17 cellular contexts compared by ENCODE assay signal in the genomic region with DNA sequence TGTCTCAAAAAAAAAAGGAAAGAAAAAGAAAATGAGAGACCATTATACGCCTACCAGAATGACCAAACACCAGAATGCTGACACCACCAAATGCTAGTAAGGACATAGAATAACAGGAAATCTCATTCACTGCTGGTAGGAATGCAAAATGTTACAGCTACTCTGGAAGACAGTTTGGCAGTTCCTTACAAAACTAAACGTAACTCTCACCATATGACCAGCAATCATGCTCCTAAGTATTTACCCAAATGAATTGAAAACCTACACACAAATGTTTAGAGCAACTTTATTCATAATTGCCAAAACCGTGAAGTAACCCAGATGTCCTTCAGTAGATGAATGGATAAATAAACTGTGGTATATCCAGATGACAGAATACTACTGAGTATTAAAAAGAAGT. TPM values are rescaled to one million over a fixed set of nuclear protein-coding genes. Genes with fewer than 3 reads are reported as not detected.
DNase-seq lines count a peak whose midpoint lies in the region; ATAC-seq, FAIRE-seq and TF ChIP-seq lines count a peak whose summit lies in the region.
"Had no signal": no experiment of that assay in that cellular context is flagged by ENCODE, and none has a peak within 500 bp of the region (broad histone marks: within the 10 kb centered on the region; RNA-seq: fewer than 3 reads in every experiment).

No MANE protein-coding gene starts in this region.

- CTCF ChIA-PET in HepG2 (lab: Yijun Ruan, JAX; ENCODE audit: low intra/inter-chr PET ratio, low total read pairs), result no interaction called here

- intact Hi-C loops in dorsolateral prefrontal cortex (cut with DNase I), result no loop called here
- intact Hi-C loops in HepG2 (cut with micrococcal nuclease; ENCODE audit: unreplicated experiment), result no loop called here

- peaks cover 67% of the 10 kb centered on the region for H4K20me1 ChIP-seq in HepG2 (ENCODE audit: insufficient read depth, low read length)

- POLR2A ChIA-PET in HepG2 (lab: Yijun Ruan, JAX), result no interaction called here

- H3K27ac Mint-ChIP-seq in type B pancreatic cell, result peak overlapping the region; percentile 7
- H3K27ac Mint-ChIP-seq: activated naive CD8-positive, alpha-beta T cell treated with anti-CD3 and anti-CD28 coated beads, Interleukin-2, amount 10 ng/mL, durations not matched to agents 7 days and 5 days; CD4-positive, alpha-beta T cell; progenitor cell of endocrine pancreas had no signal

- H3K4me1 Mint-ChIP-seq in type B pancreatic cell (ENCODE audit: unreplicated experiment), result peaks cover 35% of the 10 kb centered on the region

- no TSS peak for BruUV-seq in HepG2 (replicated peaks; lab: Mats Ljungman, UMichigan)

- ATAC-seq in HepG2 (no peak), HG02642 (IDR thresholded peaks at IDR 0.05; ENCODE audit: poor library complexity, unreplicated experiment) (no peak)

- H3K9ac ChIP-seq in HepG2 (ENCODE audit: insufficient read depth, low read depth, low read length), result no peak overlapping the region

- in situ Hi-C loops in HepG2 (cut with HindIII; ENCODE audit: extremely low pct_ligation_motif_present, low pct_unique_long_range_greater_than_20kb), result no loop called here

- peaks cover 86% of the 10 kb centered on the region for H3K4me1 ChIP-seq in HepG2 (ENCODE audit: insufficient read depth, low read length)
- H3K4me1 ChIP-seq: SJCRH30 had no signal

- peaks cover 11 to 43% of the 10 kb centered on the region in 2 experiments for H3K36me3 ChIP-seq in HepG2 (replicated peaks in 1 of 2; ENCODE audit: control insufficient read depth in 1 of 2, insufficient read depth in 2 of 2, low read length in 2 of 2)
- H3K36me3 ChIP-seq: SJCRH30 had no signal

- no peak for TF ChIP-seq EP300 in HepG2 (IDR thresholded peaks at IDR 0.05; ENCODE audit: low read depth in 2 of 2, low read length in 2 of 2)
- no peak for TF ChIP-seq EP300 in HepG2 (CRISPR knock-in tag; IDR thresholded peaks at IDR 0.05; ENCODE audit: borderline replicate concordance)

- 0 out of 4 replicates have a peak, but pooled peaks of 1 of the 2 experiments have one; percentile 9 for TF ChIP-seq POLR2A in HepG2 (IDR thresholded peaks at IDR 0.05; ENCODE audit: insufficient read depth in 1 of 2, low read depth in 2 of 2, low read length in 2 of 2)

- H3K27me3 ChIP-seq in dorsolateral prefrontal cortex, result no peaks in the 10 kb centered on the region
- no peaks in the 10 kb centered on the region for H3K27me3 ChIP-seq in HepG2 (ENCODE audit: control insufficient read depth in 1 of 2, insufficient read depth in 2 of 2, low read length in 2 of 2)
- H3K27me3 ChIP-seq: SJCRH30 had no signal

- WGBS in HepG2 (ENCODE audit: low lambda C conversion rate), result 94% methylated on average over 3 of the region's 3 CpGs

- no peak for TF ChIP-seq RAD21 in HepG2 (CRISPR knock-in tag; IDR thresholded peaks at IDR 0.05)

- no peaks in the 10 kb centered on the region for H3K9me3 ChIP-seq in HepG2 (ENCODE audit: low read length)
- H3K9me3 ChIP-seq: SJCRH30 had no signal

- no peaks in the 10 kb centered on the region for H3K9me3 Mint-ChIP-seq in type B pancreatic cell
- H3K9me3 Mint-ChIP-seq: activated naive CD8-positive, alpha-beta T cell treated with anti-CD3 and anti-CD28 coated beads, Interleukin-2, amount 10 ng/mL, durations not matched to agents 7 days and 5 days; CD4-positive, alpha-beta T cell had no signal

- no peak overlapping the region for H3K4me3 Mint-ChIP-seq in type B pancreatic cell
- H3K4me3 Mint-ChIP-seq: activated naive CD8-positive, alpha-beta T cell treated with anti-CD3 and anti-CD28 coated beads, Interleukin-2, amount 10 ng/mL, durations not matched to agents 7 days and 5 days; CD4-positive, alpha-beta T cell had no signal

- H3K4me2 ChIP-seq in HepG2 (ENCODE audit: low read depth, low read length), result no peak overlapping the region

- peak overlapping the region in 46 of 59 donors; percentile 1 to 99 (median 47) for H3K27ac ChIP-seq in dorsolateral prefrontal cortex
- no peak overlapping the region for H3K27ac ChIP-seq in HepG2 (ENCODE audit: extremely low read length, insufficient read depth, low read length)
- H3K27ac ChIP-seq: SJCRH30 had no signal

- FAIRE-seq in HepG2 (lab: Jason Lieb, UNC), result no peak
- FAIRE-seq: H1 had no signal

- H3K79me2 ChIP-seq in HepG2 (ENCODE audit: insufficient read depth, low read length), result peaks cover 94% of the 10 kb centered on the region

- TF ChIP-seq CTCF in dorsolateral prefrontal cortex (IDR thresholded peaks at IDR 0.05 in 54 of 56, conservative IDR thresholded peaks at IDR 0.05 in 2 of 56; ENCODE audit: low read depth in 1 of 56, partially characterized antibody in 56 of 56) (no peak), HepG2 (CRISPR knock-in tag; IDR thresholded peaks at IDR 0.05) (no peak), type B pancreatic cell (conservative IDR thresholded peaks at IDR 0.05) (no peak)

- peaks cover 14% of the 10 kb centered on the region for H3K36me3 Mint-ChIP-seq in type B pancreatic cell

- DNase-seq in RPMI8226 (peak; percentile 24), dorsolateral prefrontal cortex (no peak), HepG2 (ENCODE audit: low spot score) (no peak), type B pancreatic cell (ENCODE audit: extremely low spot score, unreplicated experiment) (no peak), epidermal melanocyte (ENCODE audit: insufficient read length, low spot score) (no peak)
- DNase-seq in activated CD4-positive, alpha-beta T cell treated with anti-CD3 and anti-CD28 coated beads, Interleukin-2, amount 50 U/mL, for 4 hours, result no peak
- DNase-seq: activated CD4-positive, alpha-beta T cell treated with anti-CD3 and anti-CD28 coated beads for 4 hours; activated naive CD8-positive, alpha-beta T cell treated with anti-CD3 and anti-CD28 coated beads, Interleukin-2, amount 10 ng/mL, durations not matched to agents 7 days and 5 days; activated T-cell treated with anti-CD3 and anti-CD28 coated beads, Interleukin-2, amount 50 U/mL, for 1 hour; caudate nucleus; CD4-positive, alpha-beta T cell; NCI-H187; NCI-H446 treated with DMSO at 0.1 percent for 48 hours; SJCRH30 had no signal

- H3K4me3 ChIP-seq in dorsolateral prefrontal cortex (no peak overlapping the region), HepG2 (replicated peaks in 1 of 3; ENCODE audit: insufficient read depth in 1 of 3, low read depth in 2 of 3, low read length in 3 of 3) (no peak overlapping the region)
- H3K4me3 ChIP-seq: SJCRH30 had no signal

- no peaks in the 10 kb centered on the region for H3K27me3 Mint-ChIP-seq in type B pancreatic cell
- H3K27me3 Mint-ChIP-seq: activated naive CD8-positive, alpha-beta T cell treated with anti-CD3 and anti-CD28 coated beads, Interleukin-2, amount 10 ng/mL, durations not matched to agents 7 days and 5 days; CD4-positive, alpha-beta T cell; progenitor cell of endocrine pancreas had no signal

- H2AFZ ChIP-seq in HepG2 (ENCODE audit: low read length), result no peak overlapping the region

TF ChIP-seq in HepG2, 621 proteins besides CTCF, POLR2A, EP300 and RAD21 (continues in another document):
- no peak for TF ChIP-seq ELF4 (CRISPR knock-in tag; IDR thresholded peaks at IDR 0.05; ENCODE audit: borderline replicate concordance)
- TF ChIP-seq ZNF468 (CRISPR knock-in tag; IDR thresholded peaks at IDR 0.05), result no peak
- TF ChIP-seq, protein P1, sequence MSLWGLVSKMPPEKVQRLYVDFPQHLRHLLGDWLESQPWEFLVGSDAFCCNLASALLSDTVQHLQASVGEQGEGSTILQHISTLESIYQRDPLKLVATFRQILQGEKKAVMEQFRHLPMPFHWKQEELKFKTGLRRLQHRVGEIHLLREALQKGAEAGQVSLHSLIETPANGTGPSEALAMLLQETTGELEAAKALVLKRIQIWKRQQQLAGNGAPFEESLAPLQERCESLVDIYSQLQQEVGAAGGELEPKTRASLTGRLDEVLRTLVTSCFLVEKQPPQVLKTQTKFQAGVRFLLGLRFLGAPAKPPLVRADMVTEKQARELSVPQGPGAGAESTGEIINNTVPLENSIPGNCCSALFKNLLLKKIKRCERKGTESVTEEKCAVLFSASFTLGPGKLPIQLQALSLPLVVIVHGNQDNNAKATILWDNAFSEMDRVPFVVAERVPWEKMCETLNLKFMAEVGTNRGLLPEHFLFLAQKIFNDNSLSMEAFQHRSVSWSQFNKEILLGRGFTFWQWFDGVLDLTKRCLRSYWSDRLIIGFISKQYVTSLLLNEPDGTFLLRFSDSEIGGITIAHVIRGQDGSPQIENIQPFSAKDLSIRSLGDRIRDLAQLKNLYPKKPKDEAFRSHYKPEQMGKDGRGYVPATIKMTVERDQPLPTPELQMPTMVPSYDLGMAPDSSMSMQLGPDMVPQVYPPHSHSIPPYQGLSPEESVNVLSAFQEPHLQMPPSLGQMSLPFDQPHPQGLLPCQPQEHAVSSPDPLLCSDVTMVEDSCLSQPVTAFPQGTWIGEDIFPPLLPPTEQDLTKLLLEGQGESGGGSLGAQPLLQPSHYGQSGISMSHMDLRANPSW (CRISPR knock-in tag; IDR thresholded peaks at IDR 0.05; ENCODE audit: borderline replicate concordance), result no peak
- TF ChIP-seq REXO4 (CRISPR knock-in tag; IDR thresholded peaks at IDR 0.05; ENCODE audit: borderline replicate concordance), result no peak
- no peak for TF ChIP-seq SMAD3 (CRISPR knock-in tag; IDR thresholded peaks at IDR 0.05)

RNA-seq across cellular contexts. Expression of a gene that starts 7.2 kb away (rescaled TPM):
- total RNA-seq in dorsolateral prefrontal cortex, result 100 to 1,000 TPM in 25 of 120 experiments, 10 to 100 TPM in 95; 56.6 to 150 (median 86.1) TPM
- 83.6 and 92.7 TPM in 2 replicates for total RNA-seq in HepG2 (2016; rRNA removed; fragmentation: Illumina TruSeq; extraction: Trizol)
- 19.2 and 23.2 TPM in 2 replicates for total RNA-seq in HepG2 (2016; cell fraction: cytosol; rRNA removed; fragmentation: Illumina TruSeq; extraction: Trizol; ENCODE audit: low read depth)
- total RNA-seq in HepG2 (2016; cell fraction: insoluble cytoplasmic fraction; rRNA removed; fragmentation: Illumina TruSeq; extraction: Trizol), result 87.5 and 87.8 TPM in 2 replicates
- total RNA-seq in HepG2 (2016; cell fraction: membrane; rRNA removed; fragmentation: Illumina TruSeq; extraction: Trizol), result 52.5 and 57.2 TPM in 2 replicates
- 127 and 148 TPM in 2 replicates for total RNA-seq in HepG2 (2016; cell fraction: nucleus; rRNA removed; fragmentation: Illumina TruSeq; extraction: Trizol)
- polyA plus RNA-seq in HepG2 (2011; rRNA removed), result 61.1 and 71.6 TPM in 2 replicates
- 53.1 and 55.7 TPM in 2 replicates for polyA plus RNA-seq in HepG2 (2011; cell fraction: cytosol; rRNA removed)
- polyA plus RNA-seq in HepG2 (2011; cell fraction: nucleus; rRNA removed), result 87.9 and 97.8 TPM in 2 replicates
- 57.3 and 69.6 TPM in 2 replicates for polyA plus RNA-seq in HepG2 (2012)
- 17.1 and 18.4 TPM in 2 replicates for polyA plus RNA-seq in HepG2 (2016; cell fraction: cytosol; fragmentation: Illumina TruSeq; extraction: Trizol; ENCODE audit: low read depth)
- polyA plus RNA-seq in HepG2 (2016; cell fraction: insoluble cytoplasmic fraction; fragmentation: Illumina TruSeq; extraction: Trizol; ENCODE audit: low read depth), result 91.8 and 101 TPM in 2 replicates
- 34.6 and 36.0 TPM in 2 replicates for polyA plus RNA-seq in HepG2 (2016; cell fraction: membrane; fragmentation: Illumina TruSeq; extraction: Trizol; ENCODE audit: low read depth)
- 309 and 329 TPM in 2 replicates for polyA plus RNA-seq in HepG2 (2016; cell fraction: nucleus; fragmentation: Illumina TruSeq; extraction: Trizol; ENCODE audit: insufficient read depth, low read depth)
- 46.2 and 97.9 TPM in 2 replicates for polyA minus RNA-seq in HepG2 (2011; rRNA and poly(A)+ RNA removed; ENCODE audit: low replicate concordance)
- polyA minus RNA-seq in HepG2 (2011; cell fraction: cytosol; rRNA and poly(A)+ RNA removed), result 41.1 and 41.4 TPM in 2 replicates
- polyA minus RNA-seq in HepG2 (2011; cell fraction: nucleus; rRNA and poly(A)+ RNA removed), result 84.0 and 96.3 TPM in 2 replicates
- total RNA-seq in type B pancreatic cell (ENCODE audit: low replicate concordance), result 32.2 and 46.7 TPM in 2 replicates
